Comparison of ENCODE assay signal across 19 cellular contexts in genomic region chr17:38697061-38697820, GRCh38. TPM values are rescaled to one million over a fixed set of nuclear protein-coding genes. Genes with fewer than 3 reads are reported as not detected.
A peak's percentile ranks its signal among the peaks of the same experiment; 100 is the strongest.
DNase-seq lines count a peak whose midpoint lies in the region; ATAC-seq and TF ChIP-seq lines count a peak whose summit lies in the region.
"Had no signal": no experiment of that assay in that cellular context is flagged by ENCODE, and none has a peak within 500 bp of the region (broad histone marks: within the 10 kb centered on the region; RNA-seq: fewer than 3 reads in every experiment).

No MANE protein-coding gene starts in this region.

- H3K27ac ChIP-seq in CD4-positive, CD25-positive, alpha-beta regulatory T cell (ENCODE audit: insufficient read depth, low read length, poor library complexity, severe bottlenecking): peak overlapping the region; percentile 17
- no peak overlapping the region for H3K27ac ChIP-seq in suprapubic skin
- H3K27ac ChIP-seq: neural progenitor cell, psoas muscle had no signal

- peak overlapping the region; percentile 8 for H3K4me3 Mint-ChIP-seq in T-helper 1 cell treated with Interleukin-12 subunit alpha and Interleukin-12 subunit beta and Interleukin-4 antibody, amounts not matched to agents 30 μg/mL and 1 μg/mL, for 36 hours
- H3K4me3 Mint-ChIP-seq in CD4-positive, CD25-positive, alpha-beta regulatory T cell: peak overlapping the region; percentile 34 to 89 (median 70)
- peak overlapping the region in 1 of 3 donors; percentile 46 for H3K4me3 Mint-ChIP-seq in T-cell
- no peak overlapping the region for H3K4me3 Mint-ChIP-seq in dendritic cell treated with granulocyte-macrophage colony-stimulating factor and Interleukin-4, amounts not matched to agents 40 ng/mL and 50 ng/mL, for 4 days
- H3K4me3 Mint-ChIP-seq: neural progenitor cell had no signal

- intact Hi-C loops in dendritic cell treated with granulocyte-macrophage colony-stimulating factor and Interleukin-4, amounts not matched to agents 40 ng/mL and 50 ng/mL, for 4 days (cut with micrococcal nuclease): no loop called here

- H3K4me3 ChIP-seq in CD4-positive, CD25-positive, alpha-beta regulatory T cell (ENCODE audit: low read depth, low read length): peak overlapping the region; percentile 41
- no peak overlapping the region for H3K4me3 ChIP-seq in suprapubic skin
- H3K4me3 ChIP-seq: neural progenitor cell, psoas muscle, skin epidermis had no signal

- peaks cover 3% of the 10 kb centered on the region for H3K36me3 Mint-ChIP-seq in T-helper 1 cell treated with Interleukin-12 subunit alpha and Interleukin-12 subunit beta and Interleukin-4 antibody, amounts not matched to agents 30 μg/mL and 1 μg/mL, for 36 hours (ENCODE audit: low read depth)
- no peaks in the 10 kb centered on the region for H3K36me3 Mint-ChIP-seq in CD4-positive, CD25-positive, alpha-beta regulatory T cell
- no peaks in the 10 kb centered on the region for H3K36me3 Mint-ChIP-seq in T-cell
- H3K36me3 Mint-ChIP-seq in dendritic cell treated with granulocyte-macrophage colony-stimulating factor and Interleukin-4, amounts not matched to agents 40 ng/mL and 50 ng/mL, for 4 days (ENCODE audit: low read depth): peaks cover 10% of the 10 kb centered on the region
- H3K36me3 Mint-ChIP-seq: neural progenitor cell had no signal

- H3K9me3 Mint-ChIP-seq in T-helper 1 cell treated with Interleukin-12 subunit alpha and Interleukin-12 subunit beta and Interleukin-4 antibody, amounts not matched to agents 30 μg/mL and 1 μg/mL, for 36 hours: no peaks in the 10 kb centered on the region
- no peaks in the 10 kb centered on the region for H3K9me3 Mint-ChIP-seq in CD4-positive, CD25-positive, alpha-beta regulatory T cell
- H3K9me3 Mint-ChIP-seq in T-cell: no peaks in the 10 kb centered on the region
- H3K9me3 Mint-ChIP-seq in dendritic cell treated with granulocyte-macrophage colony-stimulating factor and Interleukin-4, amounts not matched to agents 40 ng/mL and 50 ng/mL, for 4 days: no peaks in the 10 kb centered on the region

- H3K36me3 ChIP-seq in CD4-positive, CD25-positive, alpha-beta regulatory T cell (ENCODE audit: control insufficient read depth, insufficient read depth, low read length): no peaks in the 10 kb centered on the region
- H3K36me3 ChIP-seq in suprapubic skin: no peaks in the 10 kb centered on the region
- H3K36me3 ChIP-seq: neural progenitor cell had no signal

- H3K27me3 ChIP-seq in CD4-positive, CD25-positive, alpha-beta regulatory T cell (ENCODE audit: control insufficient read depth, insufficient read depth, low read length): no peaks in the 10 kb centered on the region
- H3K27me3 ChIP-seq in suprapubic skin: no peaks in the 10 kb centered on the region

- ATAC-seq in CD4-positive, CD25-positive, alpha-beta regulatory T cell (ENCODE audit: low read depth in 2 of 2): peak; percentile 36 to 49
- ATAC-seq in T-cell (replicated peaks in 1 of 4): peak in 2 of 4 experiments; percentile 13 to 15
- ATAC-seq: left colon, psoas muscle, SK-N-SH treated with all-trans-retinoic acid at 6 μM for 48 hours had no signal

- peaks cover 45% of the 10 kb centered on the region for H3K4me1 Mint-ChIP-seq in T-helper 1 cell treated with Interleukin-12 subunit alpha and Interleukin-12 subunit beta and Interleukin-4 antibody, amounts not matched to agents 30 μg/mL and 1 μg/mL, for 36 hours (ENCODE audit: low read depth)
- peaks cover 7 to 48% (median 30%) of the 10 kb centered on the region in 4 donors for H3K4me1 Mint-ChIP-seq in CD4-positive, CD25-positive, alpha-beta regulatory T cell
- peaks cover 28 to 32% (median 28%) of the 10 kb centered on the region in 3 donors for H3K4me1 Mint-ChIP-seq in T-cell
- peaks cover 67% of the 10 kb centered on the region for H3K4me1 Mint-ChIP-seq in dendritic cell treated with granulocyte-macrophage colony-stimulating factor and Interleukin-4, amounts not matched to agents 40 ng/mL and 50 ng/mL, for 4 days (ENCODE audit: low read depth)

- no peaks in the 10 kb centered on the region for H3K9me3 ChIP-seq in CD4-positive, CD25-positive, alpha-beta regulatory T cell (ENCODE audit: control insufficient read depth in 2 of 2, low read length in 2 of 2)
- no peaks in the 10 kb centered on the region for H3K9me3 ChIP-seq in suprapubic skin
- H3K9me3 ChIP-seq: psoas muscle had no signal

- 89% methylated on average over 4 of the region's 4 CpGs for WGBS in suprapubic skin

- POLR2A ChIA-PET in T-cell (lab: Charles Lee): interaction anchor here in 1 of 2 donors (0.6 kb wide), 1 partner anchor 438 kb away, joined by 3 read pairs; no protein-coding TSS in a partner anchor

- CTCF ChIA-PET in T-cell (lab: Charles Lee): interaction anchor here in 1 of 2 donors (0.6 kb wide), 1 partner anchor 38 kb away, joined by 6 read pairs; no protein-coding TSS in a partner anchor

- H3K27ac Mint-ChIP-seq in T-helper 1 cell treated with Interleukin-12 subunit alpha and Interleukin-12 subunit beta and Interleukin-4 antibody, amounts not matched to agents 30 μg/mL and 1 μg/mL, for 36 hours: peak overlapping the region; percentile 80
- H3K27ac Mint-ChIP-seq in CD4-positive, CD25-positive, alpha-beta regulatory T cell: peak overlapping the region; percentile 69 to 99 (median 92)
- H3K27ac Mint-ChIP-seq in T-cell: peak overlapping the region; percentile 83 to 89
- peak overlapping the region; percentile 72 for H3K27ac Mint-ChIP-seq in dendritic cell treated with granulocyte-macrophage colony-stimulating factor and Interleukin-4, amounts not matched to agents 40 ng/mL and 50 ng/mL, for 4 days
- H3K27ac Mint-ChIP-seq: neural progenitor cell had no signal

- TF ChIP-seq CTCF in suprapubic skin (IDR thresholded peaks at IDR 0.05): no peak

- TF ChIP-seq EP300 in suprapubic skin (IDR thresholded peaks at IDR 0.05): no peak

- DNase-seq in T-helper 1 cell (no peak), T-cell (no peak), occipital lobe (lab: John Stamatoyannopoulos, UW) (no peak), suprapubic skin (ENCODE audit: low spot score in 2 of 2) (no peak), NCI-H146 treated with DMSO at 0.1 percent for 48 hours (lab: John Stamatoyannopoulos, UW; ENCODE audit: unreplicated experiment) (no peak)
- peak in 2 of 3 donors; percentile 22 to 70 for DNase-seq in CD4-positive, CD25-positive, alpha-beta regulatory T cell
- DNase-seq: activated CD4-positive, alpha-beta T cell treated with anti-CD3 and anti-CD28 coated beads, Interleukin-2, amount 50 U/mL, for 1 hour; glutamatergic neuron; left colon; NCI-H1417 treated with DMSO at 0.1 percent for 48 hours; NK-92 treated with Interleukin-12 subunit alpha and Interleukin-12 subunit beta, amount 100 ng/mL, for 24 hours; psoas muscle; stimulated activated CD4-positive, alpha-beta T cell treated with anti-CD3 and anti-CD28 coated beads, Interleukin-4, amount 100 ng/mL, for 24 hours; substantia nigra had no signal

- H3K4me1 ChIP-seq in CD4-positive, CD25-positive, alpha-beta regulatory T cell (ENCODE audit: control insufficient read depth, insufficient read depth, low read length, poor library complexity, severe bottlenecking): peaks cover 30% of the 10 kb centered on the region
- H3K4me1 ChIP-seq in suprapubic skin: peaks cover 29% of the 10 kb centered on the region

- TF ChIP-seq POLR2A in suprapubic skin (IDR thresholded peaks at IDR 0.05): no peak

- H3K27me3 Mint-ChIP-seq in T-helper 1 cell treated with Interleukin-12 subunit alpha and Interleukin-12 subunit beta and Interleukin-4 antibody, amounts not matched to agents 30 μg/mL and 1 μg/mL, for 36 hours (ENCODE audit: low read depth): no peaks in the 10 kb centered on the region
- H3K27me3 Mint-ChIP-seq in CD4-positive, CD25-positive, alpha-beta regulatory T cell: peaks cover 4% of the 10 kb centered on the region
- no peaks in the 10 kb centered on the region for H3K27me3 Mint-ChIP-seq in T-cell
- peaks cover 3% of the 10 kb centered on the region for H3K27me3 Mint-ChIP-seq in dendritic cell treated with granulocyte-macrophage colony-stimulating factor and Interleukin-4, amounts not matched to agents 40 ng/mL and 50 ng/mL, for 4 days

RNA-seq across cellular contexts. Expression of gene MLLT6, which starts 7.8 kb away (rescaled TPM):
- 361 TPM for total RNA-seq in CD4-positive, CD25-positive, alpha-beta regulatory T cell
- 1 to 10 TPM; 5.2 to 6.8 (median 6.6) TPM for polyA plus RNA-seq in CD4-positive, CD25-positive, alpha-beta regulatory T cell
- total RNA-seq in T-cell (100 to 1,000 TPM; 412 to 506 (median 480) TPM), occipital lobe (18.4 TPM), suprapubic skin (100 to 1,000 TPM in 1 of 4 donors, 10 to 100 TPM in 3; 62.7 to 136 (median 79.0) TPM)

RNA-seq across cellular contexts. Expression of gene EPOP, which starts 22.5 kb away (rescaled TPM):
- 0.59 TPM for total RNA-seq in CD4-positive, CD25-positive, alpha-beta regulatory T cell
- polyA plus RNA-seq in CD4-positive, CD25-positive, alpha-beta regulatory T cell: under 1 TPM in 1 of 4 donors, not detected in 3; 0.13 TPM
- total RNA-seq in T-cell (1 to 10 TPM in 1 of 5 donors, under 1 TPM in 4; 0.68 to 1.6 (median 0.90) TPM), occipital lobe (1.6 TPM), suprapubic skin (1 to 10 TPM in 3 of 4 donors, under 1 TPM in 1; 0.80 to 6.1 (median 3.2) TPM)

RNA-seq across cellular contexts. Expression of gene CISD3, which starts 32.9 kb away (rescaled TPM):
- total RNA-seq in CD4-positive, CD25-positive, alpha-beta regulatory T cell: 8.7 TPM
- polyA plus RNA-seq in CD4-positive, CD25-positive, alpha-beta regulatory T cell: 10 to 100 TPM; 31.7 to 62.6 (median 40.6) TPM
- total RNA-seq in T-cell (10 to 100 TPM; 10.7 to 21.5 (median 17.7) TPM), occipital lobe (2.3 TPM), suprapubic skin (10 to 100 TPM in 2 of 4 donors, 1 to 10 TPM in 2; 6.8 to 12.7 (median 10.1) TPM)

RNA-seq across cellular contexts. Expression of gene PCGF2, which starts 50.9 kb away (rescaled TPM):
- total RNA-seq in CD4-positive, CD25-positive, alpha-beta regulatory T cell: 0.25 TPM
- not detected for polyA plus RNA-seq in CD4-positive, CD25-positive, alpha-beta regulatory T cell
- total RNA-seq in T-cell (under 1 TPM in 3 of 5 donors, not detected in 2; 0.28 to 0.69 (median 0.53) TPM), occipital lobe (4.8 TPM), suprapubic skin (10 to 100 TPM in 1 of 4 donors, 1 to 10 TPM in 3; 5.3 to 15.2 (median 7.0) TPM)

RNA-seq across cellular contexts. Expression of gene PSMB3, which starts 55.3 kb away (rescaled TPM):
- 107 TPM for total RNA-seq in CD4-positive, CD25-positive, alpha-beta regulatory T cell
- polyA plus RNA-seq in CD4-positive, CD25-positive, alpha-beta regulatory T cell: 100 to 1,000 TPM; 473 to 589 (median 509) TPM
- total RNA-seq in T-cell (100 to 1,000 TPM in 3 of 5 donors, 10 to 100 TPM in 2; 81.2 to 116 (median 104) TPM), occipital lobe (138 TPM), suprapubic skin (100 to 1,000 TPM; 106 to 186 (median 162) TPM)

Comparison
In these comparisons a context has a peak if more than half of its experiments do, and no peak if none do; other contexts are left out.
1. DNase-seq: peak in CD4-positive, CD25-positive, alpha-beta regulatory T cell (2 of 3); none in T-helper 1 cell (0 of 5), T-cell (0 of 34), occipital lobe (single experiment), suprapubic skin (0 of 2) and NCI-H146 treated with DMSO at 0.1 percent for 48 hours (single experiment).
2. Peak in every context shown above with its lines, with median percentiles within 50 percentile points of each other: H3K27ac Mint-ChIP-seq.